In genomic region chr2:60554649-60555065, GRCh38 we compare ENCODE assay signal across 2 cellular contexts.
TF ChIP-seq lines count a peak whose summit lies in the region.

No MANE protein-coding gene starts in this region.

TF ChIP-seq in IMR-90, 13 proteins besides CTCF, POLR2A, EP300 and RAD21:
- TF ChIP-seq CEBPB (IDR thresholded peaks at IDR 0.05; ENCODE audit: low read depth, low read length) (no peak), CHD1 (IDR thresholded peaks at IDR 0.05; ENCODE audit: low read depth, low read length) (no peak), RFX5 (IDR thresholded peaks at IDR 0.05; ENCODE audit: low read depth, low read length) (no peak)
TF ChIP-seq in IMR-90: peak in this region for 0.

TF ChIP-seq in GM12878, 131 proteins besides CTCF, POLR2A, EP300 and RAD21:
- TF ChIP-seq ETV6 (conservative IDR thresholded peaks at IDR 0.05 in 1 of 2, IDR thresholded peaks at IDR 0.05 in 1 of 2; ENCODE audit: borderline replicate concordance in 1 of 2, low read depth in 1 of 2), result peak in 1 of 2 experiments; percentile 17; a peak in 1 of 4 replicates
- TF ChIP-seq CBX3 (IDR thresholded peaks at IDR 0.05; ENCODE audit: borderline replicate concordance, low read depth), result no peak
